ENCODE assay signal across 1 cellular context in genomic region chr17:50920891-50921595, GRCh38.
TF ChIP-seq lines count a peak whose summit lies in the region.

No MANE protein-coding gene starts in this region.

TF ChIP-seq in HepG2, 621 proteins besides CTCF, POLR2A, EP300 and RAD21 (continued from another document):
- TF ChIP-seq ZFP91 (CRISPR knock-in tag; IDR thresholded peaks at IDR 0.05; ENCODE audit: borderline replicate concordance) = peak; percentile 53; the same call in 1 of the 2 replicates
- peak; percentile 96 for TF ChIP-seq ZNF263 (CRISPR knock-in tag; IDR thresholded peaks at IDR 0.05)
- TF ChIP-seq, protein P1, sequence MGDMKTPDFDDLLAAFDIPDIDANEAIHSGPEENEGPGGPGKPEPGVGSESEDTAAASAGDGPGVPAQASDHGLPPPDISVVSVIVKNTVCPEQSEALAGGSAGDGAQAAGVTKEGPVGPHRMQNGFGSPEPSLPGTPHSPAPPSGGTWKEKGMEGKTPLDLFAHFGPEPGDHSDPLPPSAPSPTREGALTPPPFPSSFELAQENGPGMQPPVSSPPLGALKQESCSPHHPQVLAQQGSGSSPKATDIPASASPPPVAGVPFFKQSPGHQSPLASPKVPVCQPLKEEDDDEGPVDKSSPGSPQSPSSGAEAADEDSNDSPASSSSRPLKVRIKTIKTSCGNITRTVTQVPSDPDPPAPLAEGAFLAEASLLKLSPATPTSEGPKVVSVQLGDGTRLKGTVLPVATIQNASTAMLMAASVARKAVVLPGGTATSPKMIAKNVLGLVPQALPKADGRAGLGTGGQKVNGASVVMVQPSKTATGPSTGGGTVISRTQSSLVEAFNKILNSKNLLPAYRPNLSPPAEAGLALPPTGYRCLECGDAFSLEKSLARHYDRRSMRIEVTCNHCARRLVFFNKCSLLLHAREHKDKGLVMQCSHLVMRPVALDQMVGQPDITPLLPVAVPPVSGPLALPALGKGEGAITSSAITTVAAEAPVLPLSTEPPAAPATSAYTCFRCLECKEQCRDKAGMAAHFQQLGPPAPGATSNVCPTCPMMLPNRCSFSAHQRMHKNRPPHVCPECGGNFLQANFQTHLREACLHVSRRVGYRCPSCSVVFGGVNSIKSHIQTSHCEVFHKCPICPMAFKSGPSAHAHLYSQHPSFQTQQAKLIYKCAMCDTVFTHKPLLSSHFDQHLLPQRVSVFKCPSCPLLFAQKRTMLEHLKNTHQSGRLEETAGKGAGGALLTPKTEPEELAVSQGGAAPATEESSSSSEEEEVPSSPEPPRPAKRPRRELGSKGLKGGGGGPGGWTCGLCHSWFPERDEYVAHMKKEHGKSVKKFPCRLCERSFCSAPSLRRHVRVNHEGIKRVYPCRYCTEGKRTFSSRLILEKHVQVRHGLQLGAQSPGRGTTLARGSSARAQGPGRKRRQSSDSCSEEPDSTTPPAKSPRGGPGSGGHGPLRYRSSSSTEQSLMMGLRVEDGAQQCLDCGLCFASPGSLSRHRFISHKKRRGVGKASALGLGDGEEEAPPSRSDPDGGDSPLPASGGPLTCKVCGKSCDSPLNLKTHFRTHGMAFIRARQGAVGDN (CRISPR knock-in tag; IDR thresholded peaks at IDR 0.05) = peak; percentile 38; the same call in 1 of the 2 replicates
- TF ChIP-seq, protein P2, sequence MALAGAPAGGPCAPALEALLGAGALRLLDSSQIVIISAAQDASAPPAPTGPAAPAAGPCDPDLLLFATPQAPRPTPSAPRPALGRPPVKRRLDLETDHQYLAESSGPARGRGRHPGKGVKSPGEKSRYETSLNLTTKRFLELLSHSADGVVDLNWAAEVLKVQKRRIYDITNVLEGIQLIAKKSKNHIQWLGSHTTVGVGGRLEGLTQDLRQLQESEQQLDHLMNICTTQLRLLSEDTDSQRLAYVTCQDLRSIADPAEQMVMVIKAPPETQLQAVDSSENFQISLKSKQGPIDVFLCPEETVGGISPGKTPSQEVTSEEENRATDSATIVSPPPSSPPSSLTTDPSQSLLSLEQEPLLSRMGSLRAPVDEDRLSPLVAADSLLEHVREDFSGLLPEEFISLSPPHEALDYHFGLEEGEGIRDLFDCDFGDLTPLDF (CRISPR knock-in tag; IDR thresholded peaks at IDR 0.05) = no peak
- peak; percentile 43; the same call in 1 of the 2 replicates for TF ChIP-seq MTA1 (CRISPR knock-in tag; IDR thresholded peaks at IDR 0.05; ENCODE audit: borderline replicate concordance)
- TF ChIP-seq KLF16 (CRISPR knock-in tag; IDR thresholded peaks at IDR 0.05) = no peak
- peak; percentile 59; the same call in 1 of the 2 replicates for TF ChIP-seq ZNF563 (CRISPR knock-in tag; IDR thresholded peaks at IDR 0.05)
- TF ChIP-seq, protein P3, sequence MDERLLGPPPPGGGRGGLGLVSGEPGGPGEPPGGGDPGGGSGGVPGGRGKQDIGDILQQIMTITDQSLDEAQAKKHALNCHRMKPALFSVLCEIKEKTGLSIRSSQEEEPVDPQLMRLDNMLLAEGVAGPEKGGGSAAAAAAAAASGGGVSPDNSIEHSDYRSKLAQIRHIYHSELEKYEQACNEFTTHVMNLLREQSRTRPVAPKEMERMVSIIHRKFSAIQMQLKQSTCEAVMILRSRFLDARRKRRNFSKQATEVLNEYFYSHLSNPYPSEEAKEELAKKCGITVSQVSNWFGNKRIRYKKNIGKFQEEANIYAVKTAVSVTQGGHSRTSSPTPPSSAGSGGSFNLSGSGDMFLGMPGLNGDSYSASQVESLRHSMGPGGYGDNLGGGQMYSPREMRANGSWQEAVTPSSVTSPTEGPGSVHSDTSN (CRISPR knock-in tag; IDR thresholded peaks at IDR 0.05) = no peak
